40 cellular contexts compared by ENCODE assay signal in genomic region chr1:3645247-3645646, GRCh38.
"Had no signal": no experiment of that assay in that cellular context is flagged by ENCODE, and none has a peak within 500 bp of the region (broad histone marks: within the 10 kb centered on the region; RNA-seq: fewer than 3 reads in every experiment).

No MANE protein-coding gene starts in this region.

- H3K4me3 Mint-ChIP-seq: activated CD4-positive, alpha-beta memory T cell treated with anti-CD3 and anti-CD28 coated beads, Interleukin-2, amount 10 ng/mL, durations not matched to agents 7 days and 5 days; activated CD8-positive, alpha-beta memory T cell treated with anti-CD3 and anti-CD28 coated beads, Interleukin-2, amount 10 ng/mL, durations not matched to agents 7 days and 5 days; activated naive CD4-positive, alpha-beta T cell treated with anti-CD3 and anti-CD28 coated beads, Interleukin-2, amount 10 ng/mL, durations not matched to agents 7 days and 5 days; activated naive CD8-positive, alpha-beta T cell; IgD-negative memory B cell; T-cell had no signal

- H3K36me3 ChIP-seq: breast epithelium had no signal

- DNase-seq: activated CD4-positive, alpha-beta memory T cell treated with anti-CD3 and anti-CD28 coated beads, Interleukin-2, amount 10 ng/mL, durations not matched to agents 7 days and 5 days; activated CD4-positive, alpha-beta T cell treated with anti-CD3 and anti-CD28 coated beads for 1 hour; activated CD4-positive, alpha-beta T cell treated with anti-CD3 and anti-CD28 coated beads for 48 hours; activated CD4-positive, CD25-positive, alpha-beta regulatory T cell; activated CD8-positive, alpha-beta memory T cell treated with anti-CD3 and anti-CD28 coated beads for 24 hours; activated CD8-positive, alpha-beta memory T cell treated with anti-CD3 and anti-CD28 coated beads, Interleukin-2, amount 10 ng/mL, durations not matched to agents 7 days and 5 days; activated CD8-positive, alpha-beta memory T cell treated with anti-CD3 and anti-CD28 coated beads, Interleukin-2, amount 50 U/mL, for 48 hours; activated effector memory CD4-positive, alpha-beta T cell treated with Interleukin-2 at 50 U/mL for 16 hours; activated naive CD4-positive, alpha-beta T cell treated with anti-CD3 and anti-CD28 coated beads, Interleukin-2, amount 10 ng/mL, durations not matched to agents 7 days and 5 days; activated T-cell treated with anti-CD3 and anti-CD28 coated beads, Interleukin-2, amount 50 U/mL, for 48 hours; amygdala; body of pancreas; caudate nucleus; KG1; MM.1S; MV-4-11; NCI-H1092; NCI-H1417; NCI-H146; NCI-H187; NCI-H2029 treated with DMSO at 0.1 percent for 48 hours; NCI-H2107; NCI-H2171; NCI-H510A; NCI-H526; NCI-H748 treated with DMSO at 0.1 percent for 48 hours; NK-92 treated with Interleukin-12 subunit alpha and Interleukin-12 subunit beta, amount 100 ng/mL, for 24 hours; PC-3; RPMI8226; SIG-M5; T-cell; T-helper 2 cell; T-helper 9 cell had no signal

- H3K27ac ChIP-seq: body of pancreas, breast epithelium, Peyer's patch, VCaP had no signal

- H3K9me3 Mint-ChIP-seq: activated CD4-positive, alpha-beta memory T cell treated with anti-CD3 and anti-CD28 coated beads, Interleukin-2, amount 10 ng/mL, durations not matched to agents 7 days and 5 days; activated naive CD4-positive, alpha-beta T cell treated with anti-CD3 and anti-CD28 coated beads, Interleukin-2, amount 10 ng/mL, durations not matched to agents 7 days and 5 days; IgD-negative memory B cell; T-cell had no signal

- H3K27me3 Mint-ChIP-seq: activated naive CD8-positive, alpha-beta T cell had no signal

- H3K27me3 ChIP-seq: body of pancreas, breast epithelium, Peyer's patch had no signal

- ATAC-seq: activated CD8-positive, alpha-beta memory T cell treated with anti-CD3 and anti-CD28 coated beads, Interleukin-2, amount 10 ng/mL, durations not matched to agents 7 days and 5 days; body of pancreas; PC-3; SK-N-SH treated with all-trans-retinoic acid at 6 μM for 48 hours; T-cell had no signal

- H3K9me3 ChIP-seq: body of pancreas, breast epithelium, Peyer's patch had no signal

- H3K27ac Mint-ChIP-seq: activated CD4-positive, alpha-beta memory T cell treated with anti-CD3 and anti-CD28 coated beads, Interleukin-2, amount 10 ng/mL, durations not matched to agents 7 days and 5 days; activated CD8-positive, alpha-beta memory T cell treated with anti-CD3 and anti-CD28 coated beads, Interleukin-2, amount 10 ng/mL, durations not matched to agents 7 days and 5 days; activated naive CD4-positive, alpha-beta T cell treated with anti-CD3 and anti-CD28 coated beads, Interleukin-2, amount 10 ng/mL, durations not matched to agents 7 days and 5 days; activated naive CD8-positive, alpha-beta T cell; IgD-negative memory B cell; T-cell had no signal

- FAIRE-seq: astrocyte had no signal

- H3K4me3 ChIP-seq: body of pancreas, breast epithelium, Peyer's patch had no signal
